ENCODE assay signal across 1 cellular context in genomic region chr2:86189782-86190416, GRCh38.
TF ChIP-seq lines count a peak whose summit lies in the region.

No MANE protein-coding gene starts in this region.

TF ChIP-seq in K562, 482 proteins besides CTCF, POLR2A, EP300 and RAD21 (continued from another document and continues in another):
- TF ChIP-seq PBX2 (CRISPR knock-in tag; IDR thresholded peaks at IDR 0.05; ENCODE audit: low read depth) (no peak), PBX2 (tag; conservative IDR thresholded peaks at IDR 0.05; ENCODE audit: low read depth) (no peak), RBFOX2 (IDR thresholded peaks at IDR 0.05; ENCODE audit: low read depth, low read length) (no peak), KAT8 (IDR thresholded peaks at IDR 0.05; ENCODE audit: low read depth) (no peak), DMBX1 (CRISPR knock-in tag; IDR thresholded peaks at IDR 0.05; ENCODE audit: borderline replicate concordance) (no peak), TBP (optimal IDR thresholded peaks at IDR 0.05; ENCODE audit: low read depth, low read length) (no peak), NCOA1 (IDR thresholded peaks at IDR 0.05; ENCODE audit: low read depth) (no peak), ADNP (tag; IDR thresholded peaks at IDR 0.05) (0 out of 2 replicates have a peak, but pooled peaks have one; percentile 46), XRCC4 (IDR thresholded peaks at IDR 0.05; ENCODE audit: extremely low read depth, insufficient read depth, insufficient read length) (no peak), DDX20 (tag; IDR thresholded peaks at IDR 0.05; ENCODE audit: low read depth) (no peak), NR1H2 (CRISPR knock-in tag; IDR thresholded peaks at IDR 0.05) (no peak), ZSCAN29 (IDR thresholded peaks at IDR 0.05) (no peak), DNMT1 (IDR thresholded peaks at IDR 0.05) (no peak), BRF2 (IDR thresholded peaks at IDR 0.05; ENCODE audit: borderline replicate concordance, insufficient read depth, insufficient read length) (no peak), FOXP4 (CRISPR knock-in tag; IDR thresholded peaks at IDR 0.05; ENCODE audit: borderline replicate concordance) (no peak), MTA3 (IDR thresholded peaks at IDR 0.05; ENCODE audit: borderline replicate concordance) (no peak), NRF1 (conservative IDR thresholded peaks at IDR 0.05 in 1 of 2, IDR thresholded peaks at IDR 0.05 in 1 of 2) (peak in 1 of 2 experiments; percentile 26; a peak in 1 of 4 replicates), ZBTB26 (CRISPR knock-in tag; IDR thresholded peaks at IDR 0.05) (no peak), CREB3 (tag; conservative IDR thresholded peaks at IDR 0.05; ENCODE audit: low read depth) (0 out of 2 replicates have a peak, but pooled peaks have one; percentile 34), ATF7 (IDR thresholded peaks at IDR 0.05) (no peak), ZNF551 (CRISPR knock-in tag; IDR thresholded peaks at IDR 0.05) (no peak), POLR2H (tag; IDR thresholded peaks at IDR 0.05; ENCODE audit: low read depth) (peak; percentile 30; the same call in 1 of the 2 replicates), GATAD2B (IDR thresholded peaks at IDR 0.05; ENCODE audit: borderline replicate concordance) (no peak), ZNF79 (CRISPR knock-in tag; IDR thresholded peaks at IDR 0.05; ENCODE audit: low read depth) (no peak), ZNF395 (CRISPR knock-in tag; IDR thresholded peaks at IDR 0.05) (0 out of 2 replicates have a peak, but pooled peaks have one; percentile 40), TFE3 (CRISPR knock-in tag; IDR thresholded peaks at IDR 0.05) (no peak), CGGBP1 (CRISPR knock-in tag; IDR thresholded peaks at IDR 0.05) (no peak), KLF1 (tag; IDR thresholded peaks at IDR 0.05) (no peak), ATF2 (CRISPR knock-in tag; IDR thresholded peaks at IDR 0.05) (no peak), TCF3 (CRISPR knock-in tag; IDR thresholded peaks at IDR 0.05) (peak; percentile 44), ERF (CRISPR knock-in tag; IDR thresholded peaks at IDR 0.05) (no peak), ZNF449 (CRISPR knock-in tag; IDR thresholded peaks at IDR 0.05) (no peak), HMG20B (CRISPR knock-in tag; IDR thresholded peaks at IDR 0.05) (no peak), ZNF511 (CRISPR knock-in tag; IDR thresholded peaks at IDR 0.05) (no peak), CREM (IDR thresholded peaks at IDR 0.05; ENCODE audit: low read depth) (no peak)
